Comparison of ENCODE assay signal across 8 cellular contexts in genomic region chr16:66741131-66741900, GRCh38. TPM values are rescaled to one million over a fixed set of nuclear protein-coding genes. Genes with fewer than 3 reads are reported as not detected.
DNase-seq lines count a peak whose midpoint lies in the region; ATAC-seq and TF ChIP-seq lines count a peak whose summit lies in the region.

No MANE protein-coding gene starts in this region.

- intact Hi-C loops in cardiac septum (cut with DNase I): loop anchor here (1.0 kb wide), 1 partner anchor 10 kb away; the partner anchor contains the start of gene DYNC1LI2

- H3K27me3 ChIP-seq in HL-60 (ENCODE audit: insufficient read depth, poor library complexity, severe bottlenecking): no peaks in the 10 kb centered on the region

- H3K4me3 ChIP-seq in HL-60 (replicated peaks; ENCODE audit: insufficient read depth, low read length): no peak overlapping the region

- peak overlapping the region; percentile 24; the same call in 1 of the 2 replicates for H3K27ac ChIP-seq in HL-60 (replicated peaks)

- TF ChIP-seq CTCF in HL-60 (IDR thresholded peaks at IDR 0.05; ENCODE audit: insufficient read depth, low read length): no peak

- DNase-seq in HL-60 (ENCODE audit: low read depth in 1 of 2, low spot score in 1 of 2): no peak
- DNase-seq in amniotic epithelial cell (ENCODE audit: low read depth): peak; percentile 81
- DNase-seq in cardiac septum (ENCODE audit: low spot score): peak; percentile 93
- peak; percentile 97 for DNase-seq in putamen (ENCODE audit: low spot score)
- DNase-seq in NCI-H510A treated with DMSO at 0.1 percent for 48 hours (lab: John Stamatoyannopoulos, UW): no peak
- no peak for DNase-seq in activated CD8-positive, alpha-beta memory T cell treated with anti-CD3 and anti-CD28 coated beads, Interleukin-2, amount 50 U/mL, for 48 hours

- ATAC-seq in GM21447 (IDR thresholded peaks at IDR 0.05; ENCODE audit: unreplicated experiment) (no peak), GM18861 (IDR thresholded peaks at IDR 0.05; ENCODE audit: unreplicated experiment) (no peak)

RNA-seq across cellular contexts. Expression of gene DYNC1LI2, which starts 10.1 kb away (rescaled TPM):
- total RNA-seq in cardiac septum: 123 TPM

RNA-seq across cellular contexts. Expression of gene CMTM4, which starts 44.8 kb away (rescaled TPM):
- total RNA-seq in cardiac septum: 10.4 TPM

Comparison
In these comparisons a context has a peak if more than half of its experiments do, and no peak if none do; other contexts are left out.
1. DNase-seq: peak in amniotic epithelial cell (single experiment), cardiac septum (single experiment) and putamen (single experiment); none in HL-60 (0 of 2), NCI-H510A treated with DMSO at 0.1 percent for 48 hours (single experiment) and activated CD8-positive, alpha-beta memory T cell treated with anti-CD3 and anti-CD28 coated beads, Interleukin-2, amount 50 U/mL, for 48 hours (single experiment).